ENCODE assay signal across 29 cellular contexts in the genomic region with DNA sequence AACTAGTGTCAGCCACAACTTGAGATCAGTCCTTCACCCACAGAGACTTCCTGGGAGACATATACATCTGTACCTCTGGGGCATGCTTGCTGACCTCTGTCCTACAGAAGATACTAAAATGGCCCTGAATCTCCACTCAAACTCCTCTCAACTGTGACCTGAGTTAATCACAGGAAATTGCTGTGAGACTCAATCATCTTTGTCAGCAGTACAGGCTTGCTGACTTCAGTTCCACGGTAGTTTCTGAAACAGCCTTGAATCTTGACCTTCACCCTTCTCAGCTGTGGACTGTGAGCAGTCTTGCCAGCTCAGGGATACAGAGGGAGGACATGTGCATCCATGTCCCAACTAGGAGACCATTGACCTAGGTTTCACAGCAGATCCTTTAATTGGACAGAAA. TPM values are rescaled to one million over a fixed set of nuclear protein-coding genes. Genes with fewer than 3 reads are reported as not detected.
A peak's percentile ranks its signal among the peaks of the same experiment; 100 is the strongest.
DNase-seq lines count a peak whose midpoint lies in the region; ATAC-seq and TF ChIP-seq lines count a peak whose summit lies in the region.
"Had no signal": no experiment of that assay in that cellular context is flagged by ENCODE, and none has a peak within 500 bp of the region (broad histone marks: within the 10 kb centered on the region; RNA-seq: fewer than 3 reads in every experiment).

No MANE protein-coding gene starts in this region.

- H3K14ac ChIP-seq in mesenchymal stem cell (ENCODE audit: low read length in 2 of 2): no peak overlapping the region

- no peak overlapping the region for H3K4me2 ChIP-seq in mesenchymal stem cell (ENCODE audit: low read length, poor library complexity, severe bottlenecking)
- H3K4me2 ChIP-seq: KMS-11 had no signal

- H3K27me3 ChIP-seq in mesenchymal stem cell (ENCODE audit: control insufficient read depth in 1 of 2, insufficient read depth in 1 of 2, low read length in 2 of 2): no peaks in the 10 kb centered on the region
- H3K27me3 ChIP-seq: cardiac muscle cell, colonic mucosa, tibial nerve had no signal

- H4K91ac ChIP-seq in mesenchymal stem cell (ENCODE audit: low read length): no peak overlapping the region

- no peak overlapping the region for H2AK5ac ChIP-seq in mesenchymal stem cell (ENCODE audit: low read length, severe bottlenecking)

- H3K4ac ChIP-seq in mesenchymal stem cell (ENCODE audit: low read depth in 1 of 2, low read length in 2 of 2): no peak overlapping the region

- DNase-seq in DMS53 (lab: John Stamatoyannopoulos, UW) (peak; percentile 34), HT1080 (ENCODE audit: low read depth) (peak; percentile 6), choroid plexus epithelial cell (ENCODE audit: low read depth) (peak; percentile 32), mesenchymal stem cell (peak; percentile 4), NCI-H2227 (lab: John Stamatoyannopoulos, UW; ENCODE audit: unreplicated experiment) (no peak), activated gamma-delta T cell treated with Interleukin-2 at 50 U/mL for 16 hours (no peak)
- DNase-seq: activated naive CD8-positive, alpha-beta T cell treated with anti-CD3 and anti-CD28 coated beads for 36 hours; aorta; colonic mucosa; DMS 273 treated with DMSO at 0.1 percent for 48 hours; effector CD8-positive, alpha-beta T cell; erythroblast; islet precursor cell; naive thymus-derived CD8-positive, alpha-beta T cell; NCI-H1436; NCI-H2081; NCI-H446; NCI-H748 treated with DMSO at 0.1 percent for 48 hours; occipital lobe; stimulated activated CD4-positive, alpha-beta T cell treated with anti-CD3 and anti-CD28 coated beads, Interleukin-15, amount 100 ng/mL, for 24 hours; stimulated activated CD4-positive, alpha-beta T cell treated with anti-CD3 and anti-CD28 coated beads, Interleukin-4, amount 100 ng/mL, for 4 hours; T-cell had no signal

- no peak overlapping the region for H2BK5ac ChIP-seq in mesenchymal stem cell (ENCODE audit: low read depth, low read length, poor library complexity, severe bottlenecking)

- H2BK15ac ChIP-seq in mesenchymal stem cell (ENCODE audit: low read depth, poor library complexity, severe bottlenecking): no peak overlapping the region

- H3K4me1 ChIP-seq in mesenchymal stem cell (ENCODE audit: control insufficient read depth, insufficient read depth, low read depth, low read length): peaks cover 2% of the 10 kb centered on the region
- H3K4me1 ChIP-seq: colonic mucosa, tibial nerve had no signal

- no peak overlapping the region for H4K8ac ChIP-seq in mesenchymal stem cell (ENCODE audit: low read length)

- no peaks in the 10 kb centered on the region for H3K36me3 ChIP-seq in mesenchymal stem cell (ENCODE audit: control insufficient read depth in 1 of 2, insufficient read depth in 2 of 2, low read depth in 1 of 2, low read length in 2 of 2)
- H3K36me3 ChIP-seq: cardiac muscle cell, colonic mucosa, tibial nerve had no signal

- H3K23ac ChIP-seq in mesenchymal stem cell (ENCODE audit: low read length in 2 of 2): no peak overlapping the region

- H2BK12ac ChIP-seq in mesenchymal stem cell (ENCODE audit: low read length in 2 of 2): no peak overlapping the region

- H3K9ac ChIP-seq in mesenchymal stem cell (ENCODE audit: low read length): no peak overlapping the region
- H3K9ac ChIP-seq: KMS-11 had no signal

- no peak for TF ChIP-seq CTCF in choroid plexus epithelial cell (conservative IDR thresholded peaks at IDR 0.05; ENCODE audit: low read depth, low read length)

- no peak for ATAC-seq in HG02870 (IDR thresholded peaks at IDR 0.05; ENCODE audit: unreplicated experiment)
- ATAC-seq: naive thymus-derived CD8-positive, alpha-beta T cell; T-cell; WTC11 had no signal

- no peak overlapping the region for H3K4me3 ChIP-seq in choroid plexus epithelial cell (ENCODE audit: low read depth, low read length)
- no peak overlapping the region for H3K4me3 ChIP-seq in mesenchymal stem cell (ENCODE audit: insufficient read depth in 1 of 2, low read depth in 1 of 2, low read length in 2 of 2)
- H3K4me3 ChIP-seq: cardiac muscle cell, colonic mucosa, tibial nerve had no signal

- peak overlapping the region; percentile 8 for H2AFZ ChIP-seq in mesenchymal stem cell (ENCODE audit: low read depth, low read length)

- 0% methylated on average over 1 of the region's 1 CpG for WGBS in mesenchymal stem cell

- H3K9me3 ChIP-seq in mesenchymal stem cell (ENCODE audit: control insufficient read depth, low read length): peaks cover 40% of the 10 kb centered on the region
- H3K9me3 ChIP-seq: colonic mucosa had no signal

- peak overlapping the region; percentile 19 for H3K27ac ChIP-seq in mesenchymal stem cell (ENCODE audit: low read length, poor library complexity, severe bottlenecking)
- H3K27ac ChIP-seq: cardiac muscle cell, colonic mucosa, KMS-11, tibial nerve had no signal

- H3K18ac ChIP-seq in mesenchymal stem cell (ENCODE audit: low read depth in 1 of 2, low read length in 2 of 2): no peak overlapping the region

- H3K79me1 ChIP-seq in mesenchymal stem cell (replicated peaks; ENCODE audit: low read length, poor library complexity, severe bottlenecking): no peaks in the 10 kb centered on the region

- H2BK120ac ChIP-seq in mesenchymal stem cell (ENCODE audit: low read depth, low read length): no peak overlapping the region

RNA-seq across cellular contexts. Expression of a gene that starts 1.4 kb away (rescaled TPM):
- 0.71 TPM in 1 of 2 replicates, not detected in the other for total RNA-seq in HT1080 (2014; rRNA removed; shearing (Covaris generic))
- 0.11 TPM in 1 of 2 replicates, not detected in the other for polyA plus RNA-seq in HT1080 (2015; cell fraction: cytosol; rRNA removed)
- 0.32 TPM in 1 of 2 replicates, not detected in the other for polyA plus RNA-seq in HT1080 (2015; cell fraction: nucleus; rRNA removed)
- not detected for polyA plus RNA-seq in mesenchymal stem cell (2013, experiment 1 of 2)
- not detected for polyA plus RNA-seq in mesenchymal stem cell (2013, experiment 2 of 2)
- total RNA-seq: cardiac muscle cell, occipital lobe, tibial nerve, WTC11 had no signal
- polyA plus RNA-seq: aorta, BJ, cardiac muscle cell had no signal

RNA-seq across cellular contexts. Expression of a gene that starts 18.7 kb away (rescaled TPM):
- total RNA-seq in HT1080 (2014; rRNA removed; shearing (Covaris generic)): not detected in 2 replicates
- polyA plus RNA-seq in HT1080 (2015; cell fraction: cytosol; rRNA removed): 0.47 and 0.57 TPM in 2 replicates
- 0.17 and 0.81 TPM in 2 replicates for polyA plus RNA-seq in HT1080 (2015; cell fraction: nucleus; rRNA removed)
- 0.06 TPM for polyA plus RNA-seq in mesenchymal stem cell (2013, experiment 1 of 2)
- polyA plus RNA-seq in mesenchymal stem cell (2013, experiment 2 of 2): not detected
- total RNA-seq: cardiac muscle cell, tibial nerve, WTC11 had no signal
- polyA plus RNA-seq: BJ, cardiac muscle cell had no signal

RNA-seq across cellular contexts. Expression of a gene that starts 34.1 kb away (rescaled TPM):
- total RNA-seq in HT1080 (2014; rRNA removed; shearing (Covaris generic)): not detected in 2 replicates
- polyA plus RNA-seq in HT1080 (2015; cell fraction: cytosol; rRNA removed): not detected in 2 replicates
- polyA plus RNA-seq in HT1080 (2015; cell fraction: nucleus; rRNA removed): not detected in 2 replicates
- polyA plus RNA-seq in mesenchymal stem cell (2013, experiment 1 of 2): 0.10 TPM
- 0.18 TPM for polyA plus RNA-seq in mesenchymal stem cell (2013, experiment 2 of 2)
- total RNA-seq: activated T-helper 2 cell treated with anti-CD3 and anti-CD28 coated beads, Interferon-gamma antibody, Interleukin-2, Interleukin-4, amounts not matched to agents 10 μg/mL and 5 μg/mL and 100 μg/mL, durations not matched to agents 14 hours and 24 hours and 36 hours; aorta; cardiac muscle cell; colonic mucosa; tibial nerve; WTC11 had no signal
- polyA plus RNA-seq: aorta, BJ had no signal

RNA-seq across cellular contexts. Expression of a gene that starts 45.0 kb away (rescaled TPM):
- total RNA-seq in HT1080 (2014; rRNA removed; shearing (Covaris generic)): not detected in 2 replicates
- polyA plus RNA-seq in HT1080 (2015; cell fraction: cytosol; rRNA removed): not detected in 2 replicates
- polyA plus RNA-seq in HT1080 (2015; cell fraction: nucleus; rRNA removed): not detected in 2 replicates
- polyA plus RNA-seq in mesenchymal stem cell (2013, experiment 1 of 2): not detected
- not detected for polyA plus RNA-seq in mesenchymal stem cell (2013, experiment 2 of 2)
- total RNA-seq: activated T-helper 2 cell treated with anti-CD3 and anti-CD28 coated beads, Interferon-gamma antibody, Interleukin-2, Interleukin-4, amounts not matched to agents 10 μg/mL and 5 μg/mL and 100 μg/mL, durations not matched to agents 14 hours and 24 hours and 36 hours; cardiac muscle cell; occipital lobe; tibial nerve; WTC11 had no signal
- polyA plus RNA-seq: BJ, cardiac muscle cell had no signal

RNA-seq across cellular contexts. Expression of a gene that starts 51.2 kb away (rescaled TPM):
- total RNA-seq in HT1080 (2014; rRNA removed; shearing (Covaris generic)): 1.3 and 1.4 TPM in 2 replicates
- polyA plus RNA-seq in HT1080 (2015; cell fraction: cytosol; rRNA removed): 0.59 and 1.5 TPM in 2 replicates
- polyA plus RNA-seq in HT1080 (2015; cell fraction: nucleus; rRNA removed): 1.5 and 2.0 TPM in 2 replicates
- polyA plus RNA-seq in mesenchymal stem cell (2013, experiment 1 of 2): 3.7 TPM
- polyA plus RNA-seq in mesenchymal stem cell (2013, experiment 2 of 2): 3.5 TPM

Comparison
In these comparisons a context has a peak if more than half of its experiments do, and no peak if none do; other contexts are left out.
1. DNase-seq: peak in DMS53 (single experiment), HT1080 (single experiment), choroid plexus epithelial cell (single experiment) and mesenchymal stem cell (single experiment); none in NCI-H2227 (single experiment) and activated gamma-delta T cell treated with Interleukin-2 at 50 U/mL for 16 hours (single experiment).